19 cellular contexts compared by ENCODE assay signal in the genomic region with DNA sequence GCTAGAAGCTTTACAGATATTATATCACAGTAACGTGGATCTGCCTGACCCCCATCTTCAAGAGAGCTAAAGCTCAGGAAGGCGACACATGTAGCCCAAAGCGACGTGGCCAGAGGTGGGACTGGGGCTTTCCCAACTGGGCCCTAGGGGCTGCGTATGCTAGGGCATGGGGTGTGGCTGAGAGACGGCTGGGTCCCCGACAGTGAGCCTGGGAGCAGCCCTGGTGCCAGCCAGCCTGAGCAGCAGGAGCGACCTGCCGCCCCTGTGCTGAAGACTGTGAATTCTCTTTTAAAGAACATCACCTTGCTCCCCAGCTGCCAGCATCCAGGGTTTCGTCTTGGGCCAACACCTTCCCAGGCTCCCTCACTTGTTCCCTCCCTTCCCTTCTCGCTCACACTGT. TPM values are rescaled to one million over a fixed set of nuclear protein-coding genes. Genes with fewer than 3 reads are reported as not detected.
"Had no signal": no experiment of that assay in that cellular context is flagged by ENCODE, and none has a peak within 500 bp of the region (broad histone marks: within the 10 kb centered on the region; RNA-seq: fewer than 3 reads in every experiment).

No MANE protein-coding gene starts in this region.

- H3K27me3 Mint-ChIP-seq: activated B cell treated with CpG ODN at 0.5 μM for 24 hours; activated CD4-positive, alpha-beta memory T cell treated with anti-CD3 and anti-CD28 coated beads for 36 hours; activated T-helper 17 cell treated with anti-CD3 and anti-CD28 coated beads, Interleukin-2, amount 50 U/mL, for 72 hours; T-cell had no signal

- H3K4me3 ChIP-seq: hepatocyte, left lung, skin epidermis, thoracic aorta had no signal

- H3K9me3 Mint-ChIP-seq: activated B cell treated with CpG ODN at 0.5 μM for 24 hours; activated CD4-positive, alpha-beta memory T cell treated with anti-CD3 and anti-CD28 coated beads for 36 hours; activated T-helper 17 cell treated with anti-CD3 and anti-CD28 coated beads, Interleukin-2, amount 50 U/mL, for 72 hours; nephron; T-cell had no signal

- ATAC-seq: activated T-helper 17 cell treated with anti-CD3 and anti-CD28 coated beads, Interleukin-2, amount 50 U/mL, for 72 hours; left lung; right cardiac atrium; T-cell had no signal

- DNase-seq: activated B cell treated with CpG ODN at 0.5 μM for 24 hours; activated CD4-positive, alpha-beta memory T cell treated with anti-CD3 and anti-CD28 coated beads for 36 hours; activated CD4-positive, alpha-beta T cell treated with anti-CD3 and anti-CD28 coated beads for 4 hours; activated naive CD4-positive, alpha-beta T cell treated with Interleukin-2 at 50 U/mL for 16 hours; activated T-cell treated with anti-CD3 and anti-CD28 coated beads, Interleukin-2, amount 50 U/mL, for 1 hour; effector CD4-positive, alpha-beta T cell; foreskin fibroblast; left lung; midbrain; occipital lobe; right cardiac atrium; SK-N-SH; T-cell; T-helper 9 cell had no signal

- H2AFZ ChIP-seq: hepatocyte had no signal

- H3K4me1 ChIP-seq: left lung had no signal

- H3K4me2 ChIP-seq: hepatocyte, SK-N-SH had no signal

- H3K4me1 Mint-ChIP-seq: activated T-helper 17 cell treated with anti-CD3 and anti-CD28 coated beads, Interleukin-2, amount 50 U/mL, for 72 hours; nephron; T-cell had no signal

- H3K27ac Mint-ChIP-seq: activated B cell treated with CpG ODN at 0.5 μM for 24 hours; activated CD4-positive, alpha-beta memory T cell treated with anti-CD3 and anti-CD28 coated beads for 36 hours; activated T-helper 17 cell treated with anti-CD3 and anti-CD28 coated beads, Interleukin-2, amount 50 U/mL, for 72 hours; nephron; T-cell had no signal

- H3K27ac ChIP-seq: hepatocyte, left lung, thoracic aorta had no signal

- H3K27me3 ChIP-seq: hepatocyte, left lung had no signal

- H3K4me3 Mint-ChIP-seq: activated B cell treated with CpG ODN at 0.5 μM for 24 hours; activated CD4-positive, alpha-beta memory T cell treated with anti-CD3 and anti-CD28 coated beads for 36 hours; activated T-helper 17 cell treated with anti-CD3 and anti-CD28 coated beads, Interleukin-2, amount 50 U/mL, for 72 hours; nephron; T-cell had no signal

- H3K9me2 ChIP-seq: SK-N-SH had no signal

RNA-seq across cellular contexts. Expression of a gene that starts 32.9 kb away (rescaled TPM):
- total RNA-seq: thoracic aorta had no signal
